Comparison of ENCODE assay signal across 15 cellular contexts in the genomic region with DNA sequence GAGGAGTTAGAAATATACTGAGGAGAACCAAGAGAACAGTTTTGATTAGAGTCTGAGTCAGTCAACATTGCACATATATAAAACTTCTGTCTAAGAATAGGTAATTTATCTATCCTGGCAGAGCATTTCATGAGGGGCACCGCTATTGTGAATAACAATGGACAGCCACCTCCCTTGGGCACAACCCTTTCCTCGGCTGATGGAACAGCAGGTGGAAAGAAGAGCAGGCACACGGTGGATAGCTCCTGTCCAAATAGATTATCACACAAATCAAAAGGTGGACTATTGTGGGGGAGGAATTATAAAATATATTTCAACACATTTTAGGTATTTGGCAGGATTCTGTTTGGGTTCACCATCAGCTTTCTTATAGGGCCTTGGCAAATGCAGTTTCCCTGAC.
A peak's percentile ranks its signal among the peaks of the same experiment; 100 is the strongest.
DNase-seq lines count a peak whose midpoint lies in the region; ATAC-seq and TF ChIP-seq lines count a peak whose summit lies in the region.
"Had no signal": no experiment of that assay in that cellular context is flagged by ENCODE, and none has a peak within 500 bp of the region (broad histone marks: within the 10 kb centered on the region; RNA-seq: fewer than 3 reads in every experiment).

No MANE protein-coding gene starts in this region.

- intact Hi-C loops in heart right ventricle (cut with DNase I) (loop anchor here in 6 of 10 donors (2.0 to 10.0 kb wide), 9 partner anchors 74 to 836 kb away; partner anchors contain the start of genes CNOT2 (in 2 of the 6) and KCNMB4 (in 1 of the 6)), left cardiac atrium (cut with DNase I) (loop anchor here in 1 of 2 donors (10.0 kb wide), 1 partner anchor 826 kb away; no protein-coding TSS in a partner anchor), lower lobe of right lung (cut with DNase I) (loop anchor here (10.0 kb wide), 1 partner anchor 126 kb away; no protein-coding TSS in a partner anchor), upper lobe of right lung (cut with DNase I) (no loop called here)

- H3K4me3 ChIP-seq in heart right ventricle = no peak overlapping the region
- no peak overlapping the region for H3K4me3 ChIP-seq in lower lobe of right lung
- no peak overlapping the region for H3K4me3 ChIP-seq in upper lobe of right lung
- H3K4me3 ChIP-seq: BLaER1 treated with 17β-estradiol and CSF1 and Interleukin-3, amounts not matched to agents 10 nM and 100 nM; PC-9 had no signal

- 58 to 64% methylated on average over 3 of the region's 3 CpGs for WGBS in heart right ventricle, 2 donors

- peaks cover 8% of the 10 kb centered on the region for H3K27me3 Mint-ChIP-seq in activated CD4-positive, alpha-beta T cell treated with anti-CD3 and anti-CD28 coated beads, Interleukin-2, amount 10 ng/mL, durations not matched to agents 7 days and 5 days

- no peaks in the 10 kb centered on the region for H3K36me3 Mint-ChIP-seq in activated CD4-positive, alpha-beta T cell treated with anti-CD3 and anti-CD28 coated beads, Interleukin-2, amount 10 ng/mL, durations not matched to agents 7 days and 5 days (ENCODE audit: low read depth)

- CTCF ChIA-PET in activated CD4-positive, alpha-beta T cell treated with anti-CD3 and anti-CD28 coated beads, Interleukin-2, amount 10 ng/mL, durations not matched to agents 7 days and 5 days (lab: Charles Lee) = no interaction called here

- peaks cover 18% of the 10 kb centered on the region for H3K4me1 Mint-ChIP-seq in activated CD4-positive, alpha-beta T cell treated with anti-CD3 and anti-CD28 coated beads, Interleukin-2, amount 10 ng/mL, durations not matched to agents 7 days and 5 days

- H3K27me3 ChIP-seq in heart right ventricle (peaks cover 0 to 5% (median 0%) of the 10 kb centered on the region in 7 donors), lower lobe of right lung (ENCODE audit: low read depth) (peaks cover 6% of the 10 kb centered on the region), upper lobe of right lung (peaks cover 11% of the 10 kb centered on the region)
- H3K27me3 ChIP-seq: BLaER1 treated with 17β-estradiol and CSF1 and Interleukin-3, amounts not matched to agents 10 nM and 100 nM had no signal

- peaks cover 0 to 65% (median 25%) of the 10 kb centered on the region in 9 donors for H3K4me1 ChIP-seq in heart right ventricle
- H3K4me1 ChIP-seq in lower lobe of right lung = peaks cover 9% of the 10 kb centered on the region
- peaks cover 8% of the 10 kb centered on the region for H3K4me1 ChIP-seq in upper lobe of right lung

- ATAC-seq in heart right ventricle (no peak), left cardiac atrium (no peak), lower lobe of right lung (no peak), upper lobe of right lung (no peak), HG02678 (IDR thresholded peaks at IDR 0.05; ENCODE audit: unreplicated experiment) (no peak)

- no peaks in the 10 kb centered on the region for H3K9me3 Mint-ChIP-seq in activated CD4-positive, alpha-beta T cell treated with anti-CD3 and anti-CD28 coated beads, Interleukin-2, amount 10 ng/mL, durations not matched to agents 7 days and 5 days

- H3K36me3 ChIP-seq in heart right ventricle (no peaks in the 10 kb centered on the region), lower lobe of right lung (no peaks in the 10 kb centered on the region), upper lobe of right lung (no peaks in the 10 kb centered on the region)
- H3K36me3 ChIP-seq: BLaER1 treated with 17β-estradiol and CSF1 and Interleukin-3, amounts not matched to agents 10 nM and 100 nM had no signal

- H3K9me3 ChIP-seq in heart right ventricle = no peaks in the 10 kb centered on the region
- H3K9me3 ChIP-seq in lower lobe of right lung = no peaks in the 10 kb centered on the region
- no peaks in the 10 kb centered on the region for H3K9me3 ChIP-seq in upper lobe of right lung
- H3K9me3 ChIP-seq: BLaER1 treated with 17β-estradiol and CSF1 and Interleukin-3, amounts not matched to agents 10 nM and 100 nM had no signal

- POLR2A ChIA-PET in activated CD4-positive, alpha-beta T cell treated with anti-CD3 and anti-CD28 coated beads, Interleukin-2, amount 10 ng/mL, durations not matched to agents 7 days and 5 days (lab: Charles Lee) = no interaction called here

- H3K4me3 Mint-ChIP-seq in activated CD4-positive, alpha-beta T cell treated with anti-CD3 and anti-CD28 coated beads, Interleukin-2, amount 10 ng/mL, durations not matched to agents 7 days and 5 days = no peak overlapping the region

- DNase-seq in heart right ventricle (no peak), left cardiac atrium (no peak), caudate nucleus (lab: John Stamatoyannopoulos, UW) (peak in 1 of 61 donors; percentile 16), lower lobe of right lung (no peak), upper lobe of right lung (no peak), superior temporal gyrus (ENCODE audit: extremely low spot score) (no peak)
- no peak for DNase-seq in activated CD4-positive, alpha-beta T cell treated with anti-CD3 and anti-CD28 coated beads, Interleukin-2, amount 10 ng/mL, durations not matched to agents 7 days and 5 days
- DNase-seq: DMS 273 treated with DMSO at 0.1 percent for 48 hours, HCEC 1CT, Karpas-422, NCI-H187 treated with DMSO at 0.1 percent for 48 hours, NCI-H526 treated with DMSO at 0.1 percent for 48 hours, PC-9 had no signal

- H3K27ac ChIP-seq in heart right ventricle (peak overlapping the region; percentile 41 to 77 (median 69)), caudate nucleus (ENCODE audit: low read depth, low read length) (peak overlapping the region; percentile 13), lower lobe of right lung (peak overlapping the region; percentile 19), upper lobe of right lung (peak overlapping the region; percentile 78)
- H3K27ac ChIP-seq: BLaER1 treated with 17β-estradiol and CSF1 and Interleukin-3, amounts not matched to agents 10 nM and 100 nM; PC-9 had no signal

- TF ChIP-seq CTCF in heart right ventricle (IDR thresholded peaks at IDR 0.05) = no peak
- no peak for TF ChIP-seq CTCF in lower lobe of right lung (IDR thresholded peaks at IDR 0.05)
- no peak for TF ChIP-seq CTCF in upper lobe of right lung (IDR thresholded peaks at IDR 0.05)

- H3K27ac Mint-ChIP-seq in activated CD4-positive, alpha-beta T cell treated with anti-CD3 and anti-CD28 coated beads, Interleukin-2, amount 10 ng/mL, durations not matched to agents 7 days and 5 days = no peak overlapping the region

Comparison
In these comparisons a context has a peak if more than half of its experiments do, and no peak if none do; other contexts are left out.
1. H3K27ac ChIP-seq: peak in every context shown above with its lines; median percentile 78 in upper lobe of right lung; 69 in heart right ventricle; 19 in lower lobe of right lung; 13 in caudate nucleus.